19 cellular contexts compared by ENCODE assay signal in the genomic region with DNA sequence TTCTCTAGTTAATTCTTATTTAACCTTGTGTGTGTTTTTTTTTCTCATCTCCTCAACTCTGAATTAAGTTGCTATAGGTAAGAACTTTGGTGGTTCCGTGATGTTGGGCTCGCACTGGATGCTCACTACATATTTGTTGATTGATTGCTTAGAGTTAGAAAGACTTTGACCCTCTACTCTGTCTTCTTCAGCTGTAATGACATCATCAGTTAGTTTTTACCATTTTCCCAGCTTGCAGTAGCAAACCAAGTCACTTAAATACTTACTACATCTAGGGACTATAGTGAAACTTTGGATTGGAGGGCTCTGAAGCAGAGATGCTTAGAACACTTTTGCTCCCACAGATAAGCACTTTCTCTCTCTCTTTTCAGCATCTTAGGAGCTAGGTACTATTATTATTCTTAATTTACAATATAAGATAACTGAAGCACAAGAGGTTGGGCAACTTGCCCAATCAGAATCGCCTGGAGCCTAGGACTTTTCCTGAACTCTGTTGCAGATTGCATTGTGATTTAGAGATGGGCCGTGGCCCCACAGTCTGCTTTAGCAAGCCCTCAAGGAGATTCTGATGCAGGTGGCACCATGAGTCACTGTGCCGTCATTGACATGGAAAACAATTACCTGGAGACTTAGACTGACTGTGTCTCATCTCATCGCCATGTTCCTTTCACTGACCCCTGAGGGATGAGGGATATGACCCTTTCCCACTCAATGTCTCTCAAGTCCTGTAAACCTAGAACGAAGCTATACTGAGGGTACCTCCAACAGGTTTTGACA.
"Had no signal": no experiment of that assay in that cellular context is flagged by ENCODE, and none has a peak within 500 bp of the region (broad histone marks: within the 10 kb centered on the region; RNA-seq: fewer than 3 reads in every experiment).

No MANE protein-coding gene starts in this region.

- H3K27me3 Mint-ChIP-seq: activated CD4-positive, alpha-beta memory T cell treated with anti-CD3 and anti-CD28 coated beads for 36 hours; activated CD8-positive, alpha-beta memory T cell treated with anti-CD3 and anti-CD28 coated beads, Interleukin-2, amount 10 ng/mL, durations not matched to agents 7 days and 5 days; activated naive CD8-positive, alpha-beta T cell treated with anti-CD3 and anti-CD28 coated beads, Interleukin-2, amount 10 ng/mL, durations not matched to agents 7 days and 5 days; activated T-helper 17 cell treated with anti-CD3 and anti-CD28 coated beads, Interleukin-2, amount 50 U/mL, for 72 hours had no signal

- H3K27ac Mint-ChIP-seq: activated CD4-positive, alpha-beta memory T cell treated with anti-CD3 and anti-CD28 coated beads for 36 hours; activated CD8-positive, alpha-beta memory T cell treated with anti-CD3 and anti-CD28 coated beads, Interleukin-2, amount 10 ng/mL, durations not matched to agents 7 days and 5 days; activated naive CD8-positive, alpha-beta T cell treated with anti-CD3 and anti-CD28 coated beads, Interleukin-2, amount 10 ng/mL, durations not matched to agents 7 days and 5 days; activated T-helper 17 cell treated with anti-CD3 and anti-CD28 coated beads, Interleukin-2, amount 50 U/mL, for 72 hours; endodermal cell; WTC11 had no signal

- H3K36me3 ChIP-seq: left ventricle myocardium inferior, right atrium auricular region, thyroid gland had no signal

- H3K4me1 Mint-ChIP-seq: activated CD8-positive, alpha-beta memory T cell treated with anti-CD3 and anti-CD28 coated beads, Interleukin-2, amount 10 ng/mL, durations not matched to agents 7 days and 5 days; activated naive CD8-positive, alpha-beta T cell treated with anti-CD3 and anti-CD28 coated beads, Interleukin-2, amount 10 ng/mL, durations not matched to agents 7 days and 5 days; activated T-helper 17 cell treated with anti-CD3 and anti-CD28 coated beads, Interleukin-2, amount 50 U/mL, for 72 hours; neural crest cell; WTC11 had no signal

- ATAC-seq: activated CD8-positive, alpha-beta memory T cell treated with anti-CD3 and anti-CD28 coated beads, Interleukin-2, amount 10 ng/mL, durations not matched to agents 7 days and 5 days; activated T-helper 17 cell treated with anti-CD3 and anti-CD28 coated beads, Interleukin-2, amount 50 U/mL, for 72 hours; WTC11 had no signal

- H3K4me3 Mint-ChIP-seq: activated CD4-positive, alpha-beta memory T cell treated with anti-CD3 and anti-CD28 coated beads for 36 hours; activated CD8-positive, alpha-beta memory T cell treated with anti-CD3 and anti-CD28 coated beads, Interleukin-2, amount 10 ng/mL, durations not matched to agents 7 days and 5 days; activated naive CD8-positive, alpha-beta T cell treated with anti-CD3 and anti-CD28 coated beads, Interleukin-2, amount 10 ng/mL, durations not matched to agents 7 days and 5 days; activated T-helper 17 cell treated with anti-CD3 and anti-CD28 coated beads, Interleukin-2, amount 50 U/mL, for 72 hours; endodermal cell; neural crest cell; WTC11 had no signal

- H3K36me3 Mint-ChIP-seq: activated CD4-positive, alpha-beta memory T cell treated with anti-CD3 and anti-CD28 coated beads for 36 hours; activated CD8-positive, alpha-beta memory T cell treated with anti-CD3 and anti-CD28 coated beads, Interleukin-2, amount 10 ng/mL, durations not matched to agents 7 days and 5 days; activated naive CD8-positive, alpha-beta T cell treated with anti-CD3 and anti-CD28 coated beads, Interleukin-2, amount 10 ng/mL, durations not matched to agents 7 days and 5 days; WTC11 had no signal

- H3K9me3 Mint-ChIP-seq: activated naive CD8-positive, alpha-beta T cell treated with anti-CD3 and anti-CD28 coated beads, Interleukin-2, amount 10 ng/mL, durations not matched to agents 7 days and 5 days; neural crest cell had no signal

- H3K27me3 ChIP-seq: right atrium auricular region, thyroid gland had no signal

- H3K4me3 ChIP-seq: left ventricle myocardium inferior, right atrium auricular region, thyroid gland had no signal

- H3K27ac ChIP-seq: right atrium auricular region, thyroid gland had no signal

- H3K9me3 ChIP-seq: right atrium auricular region, thyroid gland had no signal

- DNase-seq: activated CD4-positive, alpha-beta memory T cell treated with anti-CD3 and anti-CD28 coated beads for 36 hours; activated CD4-positive, alpha-beta T cell treated with anti-CD3 and anti-CD28 coated beads for 4 hours; activated CD8-positive, alpha-beta memory T cell treated with anti-CD3 and anti-CD28 coated beads, Interleukin-2, amount 10 ng/mL, durations not matched to agents 7 days and 5 days; activated naive CD4-positive, alpha-beta T cell treated with Interleukin-2 at 50 U/mL for 16 hours; activated naive CD8-positive, alpha-beta T cell treated with anti-CD3 and anti-CD28 coated beads, Interleukin-2, amount 10 ng/mL, durations not matched to agents 7 days and 5 days; amygdala; caudate nucleus; endodermal cell; erythroblast; hypothalamus; kidney; left ventricle myocardium inferior; stimulated activated CD4-positive, alpha-beta T cell treated with anti-CD3 and anti-CD28 coated beads, Interleukin-2, amount 100 ng/mL, for 24 hours; stimulated activated naive CD4-positive, alpha-beta T cell treated with Interleukin-2 at 50 U/mL for 16 hours; thyroid gland had no signal
